In the genomic region with DNA sequence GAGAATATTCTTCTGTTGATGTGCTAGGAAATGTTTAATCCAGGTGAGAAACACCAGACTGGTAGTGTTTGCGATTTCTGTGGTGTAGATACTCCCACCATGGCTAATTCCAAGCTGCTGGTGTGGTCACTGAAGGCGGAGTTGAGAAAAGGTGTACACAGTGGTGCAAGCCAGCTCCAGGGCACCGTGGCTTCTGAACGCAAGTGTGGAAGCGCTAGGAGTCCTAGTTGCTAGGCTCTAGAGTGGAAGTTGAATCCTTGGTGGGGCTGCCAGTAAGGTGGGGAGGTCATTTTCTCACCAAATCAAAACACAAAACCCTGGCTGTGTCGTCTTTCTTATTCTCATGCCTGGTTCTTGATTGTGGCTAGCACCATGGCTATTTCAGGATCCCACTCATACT, we compare ENCODE assay signal across 17 cellular contexts.
A peak's percentile ranks its signal among the peaks of the same experiment; 100 is the strongest.
DNase-seq lines count a peak whose midpoint lies in the region; ATAC-seq and TF ChIP-seq lines count a peak whose summit lies in the region.
"Had no signal": no experiment of that assay in that cellular context is flagged by ENCODE, and none has a peak within 500 bp of the region (broad histone marks: within the 10 kb centered on the region; RNA-seq: fewer than 3 reads in every experiment).

No MANE protein-coding gene starts in this region.

- no peak overlapping the region for H3K4me2 ChIP-seq in GM23248 (ENCODE audit: unreplicated experiment)

- H3K4me1 ChIP-seq in esophagus muscularis mucosa, result peaks cover 95 to 100% (median 98%) of the 10 kb centered on the region in 4 donors
- H3K4me1 ChIP-seq in gastrocnemius medialis, result peaks cover 96% of the 10 kb centered on the region in 2 donors
- peaks cover 8 to 37% of the 10 kb centered on the region in 2 donors for H3K4me1 ChIP-seq in aorta (ENCODE audit: control insufficient read depth in 1 of 2, insufficient read depth in 2 of 2, low read length in 2 of 2)
- H3K4me1 ChIP-seq in GM23248 (ENCODE audit: insufficient read depth), result no peaks in the 10 kb centered on the region
- H3K4me1 ChIP-seq: BE2C had no signal

- H3K9me3 Mint-ChIP-seq in natural killer cell, result no peaks in the 10 kb centered on the region
- no peaks in the 10 kb centered on the region for H3K9me3 Mint-ChIP-seq in natural killer cell treated with Interleukin-12 subunit alpha and Interleukin-12 subunit beta and Interleukin-15 and Interleukin-18, amount 100 ng/mL, for 72 hours
- H3K9me3 Mint-ChIP-seq: CD8-positive, alpha-beta T cell had no signal

- H3K4me1 Mint-ChIP-seq in natural killer cell, result peaks cover 93 to 94% of the 10 kb centered on the region in 2 donors
- peaks cover 36 to 75% of the 10 kb centered on the region in 2 donors for H3K4me1 Mint-ChIP-seq in natural killer cell treated with Interleukin-12 subunit alpha and Interleukin-12 subunit beta and Interleukin-15 and Interleukin-18, amount 100 ng/mL, for 72 hours (ENCODE audit: low read depth in 2 of 2)

- H3K4me3 ChIP-seq in esophagus muscularis mucosa (no peak overlapping the region), gastrocnemius medialis (no peak overlapping the region), aorta (ENCODE audit: low read length in 2 of 2) (no peak overlapping the region), GM23248 (no peak overlapping the region)

- H3K27me3 ChIP-seq in esophagus muscularis mucosa (no peaks in the 10 kb centered on the region), gastrocnemius medialis (no peaks in the 10 kb centered on the region), aorta (ENCODE audit: control insufficient read depth in 1 of 2, insufficient read depth in 2 of 2, low read length in 1 of 2) (no peaks in the 10 kb centered on the region), GM23248 (replicated peaks; ENCODE audit: insufficient read depth) (peaks cover 30% of the 10 kb centered on the region)

- peak overlapping the region; percentile 85 to 88 for H3K27ac Mint-ChIP-seq in natural killer cell
- peak overlapping the region in 1 of 2 donors; percentile 14 for H3K27ac Mint-ChIP-seq in natural killer cell treated with Interleukin-12 subunit alpha and Interleukin-12 subunit beta and Interleukin-15 and Interleukin-18, amount 100 ng/mL, for 72 hours
- H3K27ac Mint-ChIP-seq: CD8-positive, alpha-beta T cell had no signal

- no peak for DNase-seq in natural killer cell
- no peak for DNase-seq in natural killer cell treated with Interleukin-12 subunit alpha and Interleukin-12 subunit beta and Interleukin-15 and Interleukin-18, amount 100 ng/mL, for 72 hours (ENCODE audit: low spot score)
- no peak for DNase-seq in esophagus muscularis mucosa (ENCODE audit: extremely low spot score)
- DNase-seq in gastrocnemius medialis, result peak in 1 of 2 donors; percentile 41
- no peak for DNase-seq in aorta
- no peak for DNase-seq in GM23248
- DNase-seq: ACHN; BE2C; CD8-positive, alpha-beta T cell; DMS79 treated with DMSO at 0.1 percent for 48 hours; MV-4-11; NCI-H1436; NCI-H345; NCI-H526 treated with DMSO at 0.1 percent for 48 hours; RPMI8226 had no signal

- no peaks in the 10 kb centered on the region for H3K79me2 ChIP-seq in GM23248 (ENCODE audit: insufficient read depth)

- H3K36me3 Mint-ChIP-seq in natural killer cell, result no peaks in the 10 kb centered on the region
- no peaks in the 10 kb centered on the region for H3K36me3 Mint-ChIP-seq in natural killer cell treated with Interleukin-12 subunit alpha and Interleukin-12 subunit beta and Interleukin-15 and Interleukin-18, amount 100 ng/mL, for 72 hours
- H3K36me3 Mint-ChIP-seq: CD8-positive, alpha-beta T cell had no signal

- TF ChIP-seq CTCF in natural killer cell (IDR thresholded peaks at IDR 0.05) (no peak), esophagus muscularis mucosa (IDR thresholded peaks at IDR 0.05) (no peak), gastrocnemius medialis (IDR thresholded peaks at IDR 0.05 in 4 of 5, conservative IDR thresholded peaks at IDR 0.05 in 1 of 5) (no peak)

- H3K27me3 Mint-ChIP-seq in natural killer cell (ENCODE audit: low read depth in 2 of 2), result no peaks in the 10 kb centered on the region
- no peaks in the 10 kb centered on the region for H3K27me3 Mint-ChIP-seq in natural killer cell treated with Interleukin-12 subunit alpha and Interleukin-12 subunit beta and Interleukin-15 and Interleukin-18, amount 100 ng/mL, for 72 hours

- no peaks in the 10 kb centered on the region for H4K20me1 ChIP-seq in GM23248 (ENCODE audit: insufficient read depth)

- no peaks in the 10 kb centered on the region for H3F3A ChIP-seq in GM23248 (ENCODE audit: insufficient read depth)

- no peak overlapping the region for H2AFZ ChIP-seq in GM23248

- H3K36me3 ChIP-seq in esophagus muscularis mucosa, result peaks cover 4 to 70% (median 29%) of the 10 kb centered on the region in 4 donors
- peaks cover 0 to 10% of the 10 kb centered on the region in 2 donors for H3K36me3 ChIP-seq in gastrocnemius medialis
- H3K36me3 ChIP-seq in aorta (ENCODE audit: control insufficient read depth in 1 of 2, insufficient read depth in 2 of 2, low read length in 1 of 2), result peaks cover 0 to 10% of the 10 kb centered on the region in 2 donors
- no peaks in the 10 kb centered on the region for H3K36me3 ChIP-seq in GM23248 (ENCODE audit: low read depth)
- H3K36me3 ChIP-seq: BE2C had no signal

- intact Hi-C loops in natural killer cell (cut with micrococcal nuclease) (no loop called here), esophagus muscularis mucosa (cut with DNase I) (no loop called here), gastrocnemius medialis (cut with DNase I; ENCODE audit: low total_unique reads) (no loop called here), aorta (cut with DNase I) (no loop called here)

- 96% methylated on average over 6 of the region's 6 CpGs for WGBS in esophagus muscularis mucosa
- 92 to 95% methylated on average over 6 of the region's 6 CpGs for WGBS in aorta, 2 donors
- WGBS in GM23248 (ENCODE audit: low coverage in 1 of 2, low lambda C conversion rate in 2 of 2, missing lambda C conversion rate in 2 of 2), 2 experiments, result 78 to 81% methylated on average over 6 of the region's 6 CpGs

- H3K27ac ChIP-seq in esophagus muscularis mucosa (replicated peaks in 1 of 4), result peak overlapping the region in 3 of 4 donors; percentile 27 to 57 (median 41)
- peak overlapping the region; percentile 94 to 99 (median 96) for H3K27ac ChIP-seq in gastrocnemius medialis
- H3K27ac ChIP-seq in aorta (ENCODE audit: low read depth in 1 of 2, low read length in 2 of 2), result peak overlapping the region; percentile 39 to 69
- H3K27ac ChIP-seq in GM23248, result no peak overlapping the region

- TF ChIP-seq POLR2A in esophagus muscularis mucosa (IDR thresholded peaks at IDR 0.05; ENCODE audit: low read depth) (no peak), gastrocnemius medialis (IDR thresholded peaks at IDR 0.05) (no peak)

- H3K9me3 ChIP-seq in esophagus muscularis mucosa, result no peaks in the 10 kb centered on the region
- no peaks in the 10 kb centered on the region for H3K9me3 ChIP-seq in gastrocnemius medialis
- H3K9me3 ChIP-seq in aorta (ENCODE audit: control insufficient read depth, low read length), result no peaks in the 10 kb centered on the region
- H3K9me3 ChIP-seq in GM23248 (ENCODE audit: low read depth), result no peaks in the 10 kb centered on the region
- H3K9me3 ChIP-seq: BE2C had no signal

- ATAC-seq in natural killer cell (peak in 2 of 3 donors; percentile 27 to 43), gastrocnemius medialis (no peak), aorta (ENCODE audit: low FRiP score) (no peak), esophagus mucosa (no peak), GM21381 (IDR thresholded peaks at IDR 0.05; ENCODE audit: unreplicated experiment) (no peak)
- no peak for ATAC-seq in natural killer cell treated with Interleukin-12 subunit alpha and Interleukin-12 subunit beta and Interleukin-15 and Interleukin-18, amount 100 ng/mL, for 72 hours
- ATAC-seq: CD8-positive, alpha-beta T cell had no signal

- no peaks in the 10 kb centered on the region for H3K9me2 ChIP-seq in GM23248 (ENCODE audit: insufficient read depth)

- peak overlapping the region; percentile 49 for H3K4me3 Mint-ChIP-seq in natural killer cell
- H3K4me3 Mint-ChIP-seq in natural killer cell treated with Interleukin-12 subunit alpha and Interleukin-12 subunit beta and Interleukin-15 and Interleukin-18, amount 100 ng/mL, for 72 hours, result no peak overlapping the region
- H3K4me3 Mint-ChIP-seq: CD8-positive, alpha-beta T cell had no signal

- no peak overlapping the region for H3K9ac ChIP-seq in GM23248

- in situ Hi-C loops in gastrocnemius medialis (cut with MboI; ENCODE audit: low sequenced_read_pairs in 4 of 4), result no loop called here
- in situ Hi-C loops in GM23248 (cut with MboI), result no loop called here

- TF ChIP-seq EP300 in esophagus muscularis mucosa (IDR thresholded peaks at IDR 0.05), result no peak

Comparison
In these comparisons a context has a peak if more than half of its experiments do, and no peak if none do; other contexts are left out.
1. ATAC-seq: peak in natural killer cell (2 of 3); none in natural killer cell treated with Interleukin-12 subunit alpha and Interleukin-12 subunit beta and Interleukin-15 and Interleukin-18, amount 100 ng/mL, for 72 hours (0 of 2), gastrocnemius medialis (0 of 2), aorta (single experiment), esophagus mucosa (single experiment) and GM21381 (single experiment).